ENCODE assay signal across 22 cellular contexts in genomic region chr3:37443363-37444035, GRCh38. TPM values are rescaled to one million over a fixed set of nuclear protein-coding genes. Genes with fewer than 3 reads are reported as not detected.
"Had no signal": no experiment of that assay in that cellular context is flagged by ENCODE, and none has a peak within 500 bp of the region (broad histone marks: within the 10 kb centered on the region; RNA-seq: fewer than 3 reads in every experiment).

No MANE protein-coding gene starts in this region.

- H3K27ac ChIP-seq: body of pancreas, neural progenitor cell, ovary, spleen had no signal

- H3K4me2 ChIP-seq: neural progenitor cell had no signal

- H3K4me1 ChIP-seq: body of pancreas, neural progenitor cell, spleen had no signal

- H3K4me3 Mint-ChIP-seq: activated B cell treated with CpG ODN at 0.5 μM for 24 hours; activated CD4-positive, alpha-beta T cell treated with anti-CD3 and anti-CD28 coated beads, Interleukin-2, amount 10 ng/mL, durations not matched to agents 24 days and 14 days; activated CD8-positive, alpha-beta T cell treated with anti-CD3 and anti-CD28 coated beads, Interleukin-2, amount 10 ng/mL, durations not matched to agents 7 days and 5 days; activated naive CD8-positive, alpha-beta T cell; immature natural killer cell; naive B cell; neural progenitor cell had no signal

- H3K36me3 Mint-ChIP-seq: activated naive CD8-positive, alpha-beta T cell; naive B cell; neural progenitor cell had no signal

- DNase-seq: activated B cell treated with CpG ODN at 0.5 μM for 24 hours; activated CD4-positive, alpha-beta T cell treated with anti-CD3 and anti-CD28 coated beads, Interleukin-2, amount 10 ng/mL, durations not matched to agents 24 days and 14 days; activated CD8-positive, alpha-beta memory T cell treated with anti-CD3 and anti-CD28 coated beads, Interleukin-2, amount 50 U/mL, for 48 hours; activated CD8-positive, alpha-beta T cell treated with anti-CD3 and anti-CD28 coated beads, Interleukin-2, amount 10 ng/mL, durations not matched to agents 7 days and 5 days; activated gamma-delta T cell treated with Interleukin-2 at 50 U/mL for 16 hours; amygdala; body of pancreas; cortex of kidney; effector CD8-positive, alpha-beta T cell; foreskin melanocyte; head of caudate nucleus; immature natural killer cell; left cardiac atrium; naive B cell; ovary; sigmoid colon; spleen; tibial artery had no signal

- H3K9me3 ChIP-seq: body of pancreas, ovary, sigmoid colon, spleen, tibial artery had no signal

- H3K4me1 Mint-ChIP-seq: activated B cell treated with CpG ODN at 0.5 μM for 24 hours; activated CD4-positive, alpha-beta T cell treated with anti-CD3 and anti-CD28 coated beads, Interleukin-2, amount 10 ng/mL, durations not matched to agents 24 days and 14 days; immature natural killer cell; naive B cell; neural progenitor cell had no signal

- H3K36me3 ChIP-seq: neural progenitor cell, ovary, sigmoid colon, spleen, tibial artery had no signal

- H3K27me3 ChIP-seq: body of pancreas, ovary, sigmoid colon, tibial artery had no signal

- FAIRE-seq: endothelial cell of umbilical vein, TTC549 had no signal

- H3K27ac Mint-ChIP-seq: activated B cell treated with CpG ODN at 0.5 μM for 24 hours; activated CD4-positive, alpha-beta T cell treated with anti-CD3 and anti-CD28 coated beads, Interleukin-2, amount 10 ng/mL, durations not matched to agents 24 days and 14 days; activated CD8-positive, alpha-beta T cell treated with anti-CD3 and anti-CD28 coated beads, Interleukin-2, amount 10 ng/mL, durations not matched to agents 7 days and 5 days; activated naive CD8-positive, alpha-beta T cell; immature natural killer cell; naive B cell; neural progenitor cell had no signal

- H2AFZ ChIP-seq: neural progenitor cell had no signal

- ATAC-seq: activated CD8-positive, alpha-beta T cell treated with anti-CD3 and anti-CD28 coated beads, Interleukin-2, amount 10 ng/mL, durations not matched to agents 7 days and 5 days; body of pancreas; left cardiac atrium had no signal

- H3K4me3 ChIP-seq: body of pancreas, neural progenitor cell, ovary, sigmoid colon, spleen, tibial artery had no signal

- H3K9ac ChIP-seq: neural progenitor cell had no signal

- H3K9me3 Mint-ChIP-seq: activated B cell treated with CpG ODN at 0.5 μM for 24 hours; activated CD4-positive, alpha-beta T cell treated with anti-CD3 and anti-CD28 coated beads, Interleukin-2, amount 10 ng/mL, durations not matched to agents 24 days and 14 days; immature natural killer cell; naive B cell; neural progenitor cell had no signal

RNA-seq across cellular contexts. Expression of gene ITGA9, which starts 8.4 kb away (rescaled TPM):
- total RNA-seq: activated B cell treated with CpG ODN at 0.5 μM for 24 hours; activated CD8-positive, alpha-beta T cell treated with anti-CD3 and anti-CD28 coated beads, Interleukin-2, amount 10 ng/mL, durations not matched to agents 7 days and 5 days had no signal
- polyA plus RNA-seq: immature natural killer cell had no signal
